Comparison of ENCODE assay signal across 1 cellular context in genomic region chr13:77760893-77761292, GRCh38.
TF ChIP-seq lines count a peak whose summit lies in the region.

No MANE protein-coding gene starts in this region.

TF ChIP-seq in SK-N-SH treated with all-trans-retinoic acid at 6 μM for 48 hours, 23 proteins besides CTCF, POLR2A, EP300 and RAD21 (continued from another document):
- no peak for TF ChIP-seq TSHZ2 (CRISPR knock-in tag; IDR thresholded peaks at IDR 0.05)
- no peak for TF ChIP-seq TOX (CRISPR knock-in tag; IDR thresholded peaks at IDR 0.05; ENCODE audit: borderline replicate concordance)
- no peak for TF ChIP-seq TCF4 (CRISPR knock-in tag; IDR thresholded peaks at IDR 0.05; ENCODE audit: borderline replicate concordance)
- no peak for TF ChIP-seq ZNF565 (CRISPR knock-in tag; conservative IDR thresholded peaks at IDR 0.05; ENCODE audit: low read depth)
- no peak for TF ChIP-seq ZFP3 (CRISPR knock-in tag; IDR thresholded peaks at IDR 0.05)
- TF ChIP-seq SNAI2 (CRISPR knock-in tag; IDR thresholded peaks at IDR 0.05), result no peak
- TF ChIP-seq ZNF70 (CRISPR knock-in tag; IDR thresholded peaks at IDR 0.05), result no peak
- TF ChIP-seq GLIS3 (CRISPR knock-in tag; IDR thresholded peaks at IDR 0.05), result no peak
- TF ChIP-seq CSRNP3 (CRISPR knock-in tag; IDR thresholded peaks at IDR 0.05), result no peak
- no peak for TF ChIP-seq PPARA (CRISPR knock-in tag; IDR thresholded peaks at IDR 0.05; ENCODE audit: borderline replicate concordance)
- no peak for TF ChIP-seq CREB5 (CRISPR knock-in tag; IDR thresholded peaks at IDR 0.05; ENCODE audit: low read depth)
- TF ChIP-seq RARB (CRISPR knock-in tag; IDR thresholded peaks at IDR 0.05), result no peak
- TF ChIP-seq ZC3H10 (CRISPR knock-in tag; IDR thresholded peaks at IDR 0.05), result no peak
- no peak for TF ChIP-seq ISL1 (CRISPR knock-in tag; IDR thresholded peaks at IDR 0.05)
- TF ChIP-seq BACH2 (CRISPR knock-in tag; IDR thresholded peaks at IDR 0.05; ENCODE audit: borderline replicate concordance), result no peak
